ENCODE assay signal across 9 cellular contexts in the genomic region with DNA sequence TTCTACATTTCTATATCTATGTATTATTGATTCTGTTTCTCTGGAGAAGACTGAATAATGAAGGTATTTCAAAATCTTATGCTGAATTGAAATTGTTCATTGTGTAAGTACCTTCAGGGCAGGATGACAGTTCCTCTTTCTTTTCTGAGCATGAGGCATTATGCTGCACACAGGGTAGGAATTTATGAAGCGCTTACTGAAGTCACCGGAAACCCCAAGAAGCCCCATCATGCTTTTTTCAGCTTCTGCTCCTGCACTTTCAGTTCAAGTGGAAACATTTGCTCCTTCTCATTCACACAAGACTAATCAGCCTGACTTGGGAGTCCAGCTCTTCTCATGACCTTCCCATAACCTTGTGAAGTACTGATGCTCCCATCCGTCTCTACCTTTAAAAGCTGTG.
DNase-seq lines count a peak whose midpoint lies in the region; ATAC-seq and TF ChIP-seq lines count a peak whose summit lies in the region.
"Had no signal": no experiment of that assay in that cellular context is flagged by ENCODE, and none has a peak within 500 bp of the region (broad histone marks: within the 10 kb centered on the region; RNA-seq: fewer than 3 reads in every experiment).

No MANE protein-coding gene starts in this region.

- H3K9me3 Mint-ChIP-seq in endodermal cell = no peaks in the 10 kb centered on the region

- H3K36me3 ChIP-seq in aorta (ENCODE audit: control insufficient read depth in 1 of 2, insufficient read depth in 2 of 2, low read length in 1 of 2) = no peaks in the 10 kb centered on the region
- H3K36me3 ChIP-seq in endodermal cell (ENCODE audit: control insufficient read depth, insufficient read depth, low read length) = no peaks in the 10 kb centered on the region

- H3K27me3 Mint-ChIP-seq in endodermal cell (ENCODE audit: insufficient read depth) = peaks cover 3% of the 10 kb centered on the region

- DNase-seq in CD1c-positive myeloid dendritic cell (ENCODE audit: extremely low spot score) = peak; percentile 48
- peak; percentile 11 for DNase-seq in GM19240 (ENCODE audit: insufficient read length, low spot score)
- peak; percentile 86 for DNase-seq in SKM-1 treated with dmso at 0.1 percent for 144 hours (lab: John Stamatoyannopoulos, UW; ENCODE audit: unreplicated experiment)
- no peak for DNase-seq in NCI-H1092 treated with DMSO at 0.1 percent for 48 hours (lab: John Stamatoyannopoulos, UW)
- DNase-seq in G401 (ENCODE audit: low spot score) = no peak
- no peak for DNase-seq in aorta
- DNase-seq in endodermal cell = no peak
- DNase-seq: HCEC 1CT had no signal

- no peak for TF ChIP-seq CTCF in endodermal cell (conservative IDR thresholded peaks at IDR 0.05)

- intact Hi-C loops in aorta (cut with DNase I) = no loop called here

- no peak overlapping the region for H3K27ac ChIP-seq in aorta (ENCODE audit: low read depth in 1 of 2, low read length in 2 of 2)
- no peak overlapping the region for H3K27ac ChIP-seq in endodermal cell (ENCODE audit: low read depth, low read length)

- H3K4me3 ChIP-seq in aorta (ENCODE audit: low read length in 2 of 2) (no peak overlapping the region), endodermal cell (ENCODE audit: low read length) (no peak overlapping the region)

- H3K36me3 Mint-ChIP-seq in endodermal cell (ENCODE audit: low read depth) = no peaks in the 10 kb centered on the region

- peak; percentile 60 for ATAC-seq in HG02938 (IDR thresholded peaks at IDR 0.05; ENCODE audit: unreplicated experiment)
- ATAC-seq in aorta (ENCODE audit: low FRiP score) = no peak

- H3K27me3 ChIP-seq in aorta (ENCODE audit: control insufficient read depth in 1 of 2, insufficient read depth in 2 of 2, low read length in 1 of 2) (no peaks in the 10 kb centered on the region), endodermal cell (ENCODE audit: control insufficient read depth, insufficient read depth, low read length, poor library complexity, severe bottlenecking) (no peaks in the 10 kb centered on the region)

- no peak overlapping the region for H3K9ac ChIP-seq in endodermal cell (ENCODE audit: extremely low read depth, low read length, poor library complexity, severe bottlenecking)

- no peaks in the 10 kb centered on the region for H3K4me1 ChIP-seq in aorta (ENCODE audit: control insufficient read depth in 1 of 2, insufficient read depth in 2 of 2, low read length in 2 of 2)
- peaks cover 9% of the 10 kb centered on the region for H3K4me1 ChIP-seq in endodermal cell (ENCODE audit: control insufficient read depth, insufficient read depth, low read length)

- H3K4me1 Mint-ChIP-seq in endodermal cell = peaks cover 9% of the 10 kb centered on the region

- H3K9me3 ChIP-seq in aorta (ENCODE audit: control insufficient read depth, low read length) (no peaks in the 10 kb centered on the region), endodermal cell (ENCODE audit: control insufficient read depth, low read length) (no peaks in the 10 kb centered on the region)

- WGBS in aorta, 2 donors = 83 to 85% methylated on average over 3 of the region's 3 CpGs
- 95 to 96% methylated on average over 3 of the region's 3 CpGs for WGBS in endodermal cell (ENCODE audit: insufficient coverage in 1 of 2, insufficient read length in 1 of 2), 2 experiments

- in situ Hi-C loops in G401 (cut with HindIII; ENCODE audit: low sequenced_read_pairs) = no loop called here

- no peak overlapping the region for H3K4me3 Mint-ChIP-seq in endodermal cell

- no peak overlapping the region for H3K27ac Mint-ChIP-seq in endodermal cell

Comparison
In these comparisons a context has a peak if more than half of its experiments do, and no peak if none do; other contexts are left out.
1. DNase-seq: peak in CD1c-positive myeloid dendritic cell (single experiment), GM19240 (single experiment) and SKM-1 treated with dmso at 0.1 percent for 144 hours (single experiment); none in NCI-H1092 treated with DMSO at 0.1 percent for 48 hours (single experiment), G401 (single experiment), aorta (0 of 2) and endodermal cell (single experiment).